In genomic region chr7:75639893-75640600, GRCh38 we compare ENCODE assay signal across 8 cellular contexts.
DNase-seq lines count a peak whose midpoint lies in the region; ATAC-seq and TF ChIP-seq lines count a peak whose summit lies in the region.

No MANE protein-coding gene starts in this region.

- TF ChIP-seq POLR2A in NB4 (IDR thresholded peaks at IDR 0.05; ENCODE audit: extremely low read depth, insufficient read length) = no peak

- TF ChIP-seq CTCF in CD8-positive, alpha-beta T cell (IDR thresholded peaks at IDR 0.05) = no peak
- TF ChIP-seq CTCF in NB4 (IDR thresholded peaks at IDR 0.05; ENCODE audit: low read depth, low read length) = no peak

- no peaks in the 10 kb centered on the region for H3K9me3 ChIP-seq in CD8-positive, alpha-beta T cell (ENCODE audit: low read length)
- H3K9me3 ChIP-seq in aorta (ENCODE audit: control insufficient read depth, low read length) = no peaks in the 10 kb centered on the region

- H3K4me3 ChIP-seq in CD8-positive, alpha-beta T cell (ENCODE audit: low read depth, low read length) = peak overlapping the region; percentile 63
- H3K4me3 ChIP-seq in NB4 (ENCODE audit: low read depth, low read length) (peak overlapping the region; percentile 60), aorta (ENCODE audit: low read length in 2 of 2) (no peak overlapping the region)

- POLR2A ChIA-PET in CD8-positive, alpha-beta T cell (lab: Charles Lee) = no interaction called here
- POLR2A ChIA-PET in naive thymus-derived CD8-positive, alpha-beta T cell (lab: Charles Lee) = no interaction called here

- H3K36me3 ChIP-seq in CD8-positive, alpha-beta T cell (ENCODE audit: insufficient read depth, low read length) = no peaks in the 10 kb centered on the region
- no peaks in the 10 kb centered on the region for H3K36me3 ChIP-seq in aorta (ENCODE audit: control insufficient read depth in 1 of 2, insufficient read depth in 2 of 2, low read length in 1 of 2)

- no peaks in the 10 kb centered on the region for H3K36me3 Mint-ChIP-seq in CD8-positive, alpha-beta T cell
- no peaks in the 10 kb centered on the region for H3K36me3 Mint-ChIP-seq in naive thymus-derived CD8-positive, alpha-beta T cell

- no peak for ATAC-seq in CD8-positive, alpha-beta T cell
- no peak for ATAC-seq in naive thymus-derived CD8-positive, alpha-beta T cell
- no peak for ATAC-seq in aorta (ENCODE audit: low FRiP score)
- ATAC-seq in GM19463 (IDR thresholded peaks at IDR 0.05; ENCODE audit: unreplicated experiment) = no peak

- no peak overlapping the region for H3K27ac ChIP-seq in CD8-positive, alpha-beta T cell (ENCODE audit: low read depth, low read length)
- H3K27ac ChIP-seq in cingulate gyrus (ENCODE audit: low read depth, low read length) (peak overlapping the region; percentile 90), aorta (ENCODE audit: low read depth in 1 of 2, low read length in 2 of 2) (peak overlapping the region in 1 of 2 donors; percentile 4)

- H3K4me1 ChIP-seq in CD8-positive, alpha-beta T cell (ENCODE audit: insufficient read depth, low read length) = peaks cover 7% of the 10 kb centered on the region
- peaks cover 5 to 6% of the 10 kb centered on the region in 2 donors for H3K4me1 ChIP-seq in aorta (ENCODE audit: control insufficient read depth in 1 of 2, insufficient read depth in 2 of 2, low read length in 2 of 2)

- no peak overlapping the region for H3K27ac Mint-ChIP-seq in CD8-positive, alpha-beta T cell
- H3K27ac Mint-ChIP-seq in naive thymus-derived CD8-positive, alpha-beta T cell = peak overlapping the region in 6 of 10 donors; percentile 9 to 67 (median 42)

- DNase-seq in CD8-positive, alpha-beta T cell = no peak
- DNase-seq in NB4 (ENCODE audit: low read depth) (no peak), aorta (no peak), GDM1 (lab: John Stamatoyannopoulos, UW) (no peak), NCI-H2171 (lab: John Stamatoyannopoulos, UW) (no peak)
- no peak for DNase-seq in naive thymus-derived CD8-positive, alpha-beta T cell

- no peaks in the 10 kb centered on the region for H3K27me3 Mint-ChIP-seq in CD8-positive, alpha-beta T cell (ENCODE audit: low read depth)
- H3K27me3 Mint-ChIP-seq in naive thymus-derived CD8-positive, alpha-beta T cell = no peaks in the 10 kb centered on the region

- H3K4me1 Mint-ChIP-seq in CD8-positive, alpha-beta T cell (ENCODE audit: low read depth) = peaks cover 11% of the 10 kb centered on the region
- H3K4me1 Mint-ChIP-seq in naive thymus-derived CD8-positive, alpha-beta T cell = peaks cover 7 to 20% (median 16%) of the 10 kb centered on the region in 4 donors

- no peaks in the 10 kb centered on the region for H3K27me3 ChIP-seq in CD8-positive, alpha-beta T cell (ENCODE audit: insufficient read depth, low read length)
- H3K27me3 ChIP-seq in aorta (ENCODE audit: control insufficient read depth in 1 of 2, insufficient read depth in 2 of 2, low read length in 1 of 2) = no peaks in the 10 kb centered on the region

- no peaks in the 10 kb centered on the region for H3K9me3 Mint-ChIP-seq in CD8-positive, alpha-beta T cell
- peaks cover 0 to 2% (median 0%) of the 10 kb centered on the region in 9 donors for H3K9me3 Mint-ChIP-seq in naive thymus-derived CD8-positive, alpha-beta T cell

- 33 to 35% methylated on average over 15 of the region's 15 CpGs for WGBS in aorta, 2 donors

- intact Hi-C loops in CD8-positive, alpha-beta T cell (cut with DNase I, micrococcal nuclease) = loop anchor here in 1 of 2 experiments (5.0 to 10.0 kb wide), 3 partner anchors 105 to 357 kb away; no protein-coding TSS in a partner anchor
- intact Hi-C loops in aorta (cut with DNase I) = loop anchor here in 1 of 2 donors (10.0 kb wide), 1 partner anchor 45 kb away; no protein-coding TSS in a partner anchor

- peak overlapping the region; percentile 87 for H3K4me3 Mint-ChIP-seq in CD8-positive, alpha-beta T cell
- peak overlapping the region; percentile 77 to 93 (median 86) for H3K4me3 Mint-ChIP-seq in naive thymus-derived CD8-positive, alpha-beta T cell

- CTCF ChIA-PET in CD8-positive, alpha-beta T cell (lab: Charles Lee) = interaction anchor here (0.6 kb wide), 1 partner anchor 151 kb away, joined by 4 read pairs; no protein-coding TSS in a partner anchor

Comparison
In these comparisons a context has a peak if more than half of its experiments do, and no peak if none do; other contexts are left out.
1. H3K4me3 ChIP-seq: peak in CD8-positive, alpha-beta T cell (single experiment) and NB4 (single experiment); none in aorta (0 of 2).